17 cellular contexts compared by ENCODE assay signal in genomic region chr22:43270314-43270908, GRCh38.
DNase-seq lines count a peak whose midpoint lies in the region; ATAC-seq, FAIRE-seq and TF ChIP-seq lines count a peak whose summit lies in the region.
"Had no signal": no experiment of that assay in that cellular context is flagged by ENCODE, and none has a peak within 500 bp of the region (broad histone marks: within the 10 kb centered on the region; RNA-seq: fewer than 3 reads in every experiment).

No MANE protein-coding gene starts in this region.

- POLR2A ChIA-PET in A549 (lab: Yijun Ruan, JAX), result no interaction called here
- POLR2A ChIA-PET in GM10248 (lab: Yijun Ruan, JAX), result no interaction called here

- 46% methylated on average over 13 of the region's 13 CpGs for WGBS in A549 (ENCODE audit: missing lambda C conversion rate)

- DNase-seq in A549 (ENCODE audit: low read depth in 1 of 2, low spot score in 1 of 2) (peak; percentile 44 to 50), GM10248 (ENCODE audit: extremely low spot score) (peak; percentile 48), epithelial cell of proximal tubule (ENCODE audit: low read depth) (no peak), T-helper 17 cell (no peak)
- DNase-seq in activated effector memory CD4-positive, alpha-beta T cell treated with Interleukin-2 at 50 U/mL for 16 hours, result no peak
- DNase-seq in activated T-cell treated with anti-CD3 and anti-CD28 coated beads, Interleukin-2, amount 50 U/mL, for 48 hours, result no peak
- DNase-seq: activated CD4-positive, CD25-positive, alpha-beta regulatory T cell treated with anti-CD3 and anti-CD28 coated beads, Interleukin-2, amount 50 U/mL, for 72 hours; activated gamma-delta T cell treated with Interleukin-2 at 50 U/mL for 16 hours; CD4-positive, alpha-beta T cell; HCEC 1CT; heart right ventricle; NCI-H1417 had no signal

- H3K9me3 ChIP-seq in A549, result no peaks in the 10 kb centered on the region
- no peaks in the 10 kb centered on the region for H3K9me3 ChIP-seq in T-helper 17 cell (ENCODE audit: control insufficient read depth, low read length, poor library complexity, severe bottlenecking)
- H3K9me3 ChIP-seq: heart right ventricle, right atrium auricular region had no signal

- H3K36me3 Mint-ChIP-seq in T-helper 17 cell (ENCODE audit: low read depth), result peaks cover under 1% of the 10 kb centered on the region

- no peak for TF ChIP-seq RAD21 in A549 (conservative IDR thresholded peaks at IDR 0.05 in 1 of 2, IDR thresholded peaks at IDR 0.05 in 1 of 2)

- H3K4me3 Mint-ChIP-seq in T-helper 17 cell, result no peak overlapping the region
- H3K4me3 Mint-ChIP-seq: CD4-positive, alpha-beta T cell had no signal

- H3K27me3 ChIP-seq in KMS-11 (ENCODE audit: insufficient read depth, low read depth), result no peaks in the 10 kb centered on the region; the same call in 1 of the 2 replicates
- H3K27me3 ChIP-seq: right atrium auricular region had no signal

- no peaks in the 10 kb centered on the region for H3K36me3 ChIP-seq in KMS-11 (ENCODE audit: insufficient read depth)
- H3K36me3 ChIP-seq: heart right ventricle, right atrium auricular region had no signal

- TF ChIP-seq EP300 in A549 (IDR thresholded peaks at IDR 0.05), result no peak

- no peaks in the 10 kb centered on the region for H3K79me2 ChIP-seq in KMS-11 (ENCODE audit: insufficient read depth, low read depth)

- no peak for TF ChIP-seq POLR2A in A549 (IDR thresholded peaks at IDR 0.05; ENCODE audit: low read length)

- ATAC-seq in A549, result peak; percentile 39 to 77; a peak in 4 of 6 replicates
- no peak for ATAC-seq in T-helper 17 cell
- ATAC-seq in HG03139 (IDR thresholded peaks at IDR 0.05; ENCODE audit: unreplicated experiment), result no peak
- ATAC-seq: heart right ventricle had no signal

- peaks cover 3% of the 10 kb centered on the region for H3K4me1 Mint-ChIP-seq in T-helper 17 cell

- peak overlapping the region; percentile 35; the same call in 1 of the 2 replicates for H2AFZ ChIP-seq in KMS-11 (ENCODE audit: low read depth)

- H3K27ac ChIP-seq in A549, result no peak overlapping the region
- peak overlapping the region; percentile 75 for H3K27ac ChIP-seq in KMS-11
- H3K27ac ChIP-seq: heart right ventricle, right atrium auricular region, RWPE1 had no signal

- H3K4me3 ChIP-seq in A549, result no peak overlapping the region
- H3K4me3 ChIP-seq in KMS-11 (IDR thresholded peaks at IDR 0.05; ENCODE audit: insufficient read depth, low read depth, low read length), result no peak overlapping the region
- H3K4me3 ChIP-seq in epithelial cell of proximal tubule (ENCODE audit: low read depth, low read length), result no peak overlapping the region
- H3K4me3 ChIP-seq: heart right ventricle, right atrium auricular region had no signal

- peaks cover 16% of the 10 kb centered on the region for H3K27me3 Mint-ChIP-seq in T-helper 17 cell

- FAIRE-seq in A549 (lab: Jason Lieb, UNC), result no peak
- FAIRE-seq: colon had no signal

- no peak for TF ChIP-seq CTCF in A549 (IDR thresholded peaks at IDR 0.05)
- no peak for TF ChIP-seq CTCF in GM10248 (IDR thresholded peaks at IDR 0.05; ENCODE audit: control extremely low read depth, extremely low read depth, low read depth, missing control alignments)
- peak; percentile 9; the same call in 1 of the 2 replicates for TF ChIP-seq CTCF in KMS-11 (conservative IDR thresholded peaks at IDR 0.05; ENCODE audit: low read depth, low read length)
- peak; percentile 16 for TF ChIP-seq CTCF in epithelial cell of proximal tubule (conservative IDR thresholded peaks at IDR 0.05; ENCODE audit: low read depth, low read length)

- H3K9ac ChIP-seq in KMS-11, result peak overlapping the region; percentile 32; the same call in 1 of the 2 replicates

- H3K4me2 ChIP-seq in A549 (no peak overlapping the region), KMS-11 (peak overlapping the region; percentile 72)

- CTCF ChIA-PET in A549 (lab: Yijun Ruan, JAX) (interaction anchor here (1.1 to 2.2 kb wide), 8 partner anchors 13 to 615 kb away, joined by 3 to 18 read pairs (median 6); no protein-coding TSS in a partner anchor), GM10248 (lab: Yijun Ruan, JAX) (interaction anchor here (1.1 to 10.9 kb wide), 6 partner anchors 11 to 114 kb away, joined by 3 to 118 read pairs (median 4); partner anchors contain the start of gene SCUBE1)

- H3K4me1 ChIP-seq in A549 (no peaks in the 10 kb centered on the region), KMS-11 (ENCODE audit: low read depth, poor library complexity, severe bottlenecking) (peaks cover 49% of the 10 kb centered on the region)
- H3K4me1 ChIP-seq: heart right ventricle, right atrium auricular region had no signal

- no peak overlapping the region for H3K27ac Mint-ChIP-seq in T-helper 17 cell
- H3K27ac Mint-ChIP-seq: CD4-positive, alpha-beta T cell had no signal

- H4K20me1 ChIP-seq in KMS-11 (ENCODE audit: insufficient read depth), result no peaks in the 10 kb centered on the region

TF ChIP-seq in A549, 52 proteins besides CTCF, POLR2A, EP300 and RAD21:
- no peak for TF ChIP-seq JUNB (IDR thresholded peaks at IDR 0.05)
- TF ChIP-seq SMC3 (IDR thresholded peaks at IDR 0.05), result no peak
- no peak for TF ChIP-seq HEYL (CRISPR knock-in tag; IDR thresholded peaks at IDR 0.05)
- TF ChIP-seq, protein P1, sequence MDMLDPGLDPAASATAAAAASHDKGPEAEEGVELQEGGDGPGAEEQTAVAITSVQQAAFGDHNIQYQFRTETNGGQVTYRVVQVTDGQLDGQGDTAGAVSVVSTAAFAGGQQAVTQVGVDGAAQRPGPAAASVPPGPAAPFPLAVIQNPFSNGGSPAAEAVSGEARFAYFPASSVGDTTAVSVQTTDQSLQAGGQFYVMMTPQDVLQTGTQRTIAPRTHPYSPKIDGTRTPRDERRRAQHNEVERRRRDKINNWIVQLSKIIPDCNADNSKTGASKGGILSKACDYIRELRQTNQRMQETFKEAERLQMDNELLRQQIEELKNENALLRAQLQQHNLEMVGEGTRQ (IDR thresholded peaks at IDR 0.05), result no peak
- no peak for TF ChIP-seq RARB (CRISPR knock-in tag; IDR thresholded peaks at IDR 0.05)
- TF ChIP-seq HOXA7 (CRISPR knock-in tag; IDR thresholded peaks at IDR 0.05), result no peak
- TF ChIP-seq HOXB5 (CRISPR knock-in tag; IDR thresholded peaks at IDR 0.05), result no peak
- no peak for TF ChIP-seq BCL3 (IDR thresholded peaks at IDR 0.05)
- no peak for TF ChIP-seq JUN (IDR thresholded peaks at IDR 0.05)
- TF ChIP-seq ESRRA (IDR thresholded peaks at IDR 0.05; ENCODE audit: borderline replicate concordance, low read length), result no peak
- TF ChIP-seq MYC (IDR thresholded peaks at IDR 0.05; ENCODE audit: borderline replicate concordance, low read length), result no peak
- no peak for TF ChIP-seq EHMT2 (IDR thresholded peaks at IDR 0.05; ENCODE audit: low read depth)
- no peak for TF ChIP-seq CHD2 (IDR thresholded peaks at IDR 0.05; ENCODE audit: low read length, partially characterized antibody)

Comparison
In these comparisons a context has a peak if more than half of its experiments do, and no peak if none do; other contexts are left out.
1. ATAC-seq: peak in A549 (2 of 2); none in T-helper 17 cell (single experiment) and HG03139 (single experiment).
2. DNase-seq: peak in A549 (2 of 2) and GM10248 (single experiment); none in epithelial cell of proximal tubule (single experiment), activated effector memory CD4-positive, alpha-beta T cell treated with Interleukin-2 at 50 U/mL for 16 hours (single experiment), T-helper 17 cell (0 of 3) and activated T-cell treated with anti-CD3 and anti-CD28 coated beads, Interleukin-2, amount 50 U/mL, for 48 hours (0 of 2).
3. CTCF ChIP-seq: peak in KMS-11 (single experiment) and epithelial cell of proximal tubule (single experiment); none in A549 (single experiment) and GM10248 (single experiment).